20 cellular contexts compared by ENCODE assay signal in the genomic region with DNA sequence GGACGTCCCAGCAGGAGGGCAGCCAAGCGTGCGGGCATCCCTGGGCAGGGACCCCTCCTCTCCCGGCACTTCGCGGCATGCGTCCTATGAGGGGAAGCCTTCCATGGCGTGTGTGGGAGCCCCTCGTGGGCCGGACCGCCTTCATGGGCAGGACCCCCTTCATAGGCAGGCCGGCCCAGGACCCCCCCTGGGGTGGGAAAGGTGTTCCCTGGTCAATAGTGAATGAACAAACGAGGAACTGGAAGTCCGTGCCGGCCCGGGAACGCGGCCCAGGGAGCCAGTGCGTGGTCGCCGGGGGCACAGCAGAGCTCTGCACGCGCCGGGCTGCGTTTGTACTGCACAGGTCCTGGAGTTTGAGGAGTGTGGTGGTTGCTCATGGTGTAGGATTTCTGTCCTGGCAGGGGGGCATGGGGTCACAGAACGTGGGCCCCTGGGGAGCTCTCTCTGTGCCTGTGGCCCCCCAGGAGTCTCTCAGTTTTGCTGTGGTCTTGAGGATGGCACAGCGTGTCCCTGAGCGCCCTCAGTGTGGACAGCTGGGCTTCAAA. TPM values are rescaled to one million over a fixed set of nuclear protein-coding genes. Genes with fewer than 3 reads are reported as not detected.
DNase-seq lines count a peak whose midpoint lies in the region; ATAC-seq, FAIRE-seq and TF ChIP-seq lines count a peak whose summit lies in the region.
"Had no signal": no experiment of that assay in that cellular context is flagged by ENCODE, and none has a peak within 500 bp of the region (broad histone marks: within the 10 kb centered on the region; RNA-seq: fewer than 3 reads in every experiment).

No MANE protein-coding gene starts in this region.

- H3K9me3 ChIP-seq in esophagus squamous epithelium (no peaks in the 10 kb centered on the region), pancreas (no peaks in the 10 kb centered on the region), small intestine (ENCODE audit: control insufficient read depth, low read depth) (no peaks in the 10 kb centered on the region)
- H3K9me3 ChIP-seq: esophagus muscularis mucosa, testis had no signal

- no peaks in the 10 kb centered on the region for H3K9me3 Mint-ChIP-seq in activated naive CD4-positive, alpha-beta T cell treated with anti-CD3 and anti-CD28 coated beads, Interleukin-2, amount 50 U/mL, for 24 hours
- no peaks in the 10 kb centered on the region for H3K9me3 Mint-ChIP-seq in T-cell
- no peaks in the 10 kb centered on the region for H3K9me3 Mint-ChIP-seq in stimulated activated naive B cell treated with anti-CD40 and anti-IgM and Interleukin-4, amounts not matched to agents 10 μg/mL and 1 μg/mL and 100 μg/mL, for 72 hours

- 90% methylated on average over 2 of the region's 28 CpGs; no CpG with 5 or more reads in 1 of the 2 donors for WGBS in esophagus squamous epithelium, 2 donors
- WGBS in pancreas, 2 donors = 84 to 87% methylated on average over 28 of the region's 28 CpGs
- WGBS in small intestine, 3 donors = 85 to 94% (median 91%) methylated on average over 28 of the region's 28 CpGs

- TF ChIP-seq CTCF in esophagus squamous epithelium (IDR thresholded peaks at IDR 0.05) (no peak), pancreas (IDR thresholded peaks at IDR 0.05) (no peak)

- no peak for DNase-seq in activated naive CD4-positive, alpha-beta T cell (lab: John Stamatoyannopoulos, UW)
- DNase-seq in T-cell (no peak), esophagus squamous epithelium (lab: John Stamatoyannopoulos, UW) (no peak), pancreas (no peak), small intestine (no peak)
- no peak for DNase-seq in stimulated activated naive B cell treated with anti-CD40 and anti-IgM and Interleukin-4, amounts not matched to agents 10 μg/mL and 1 μg/mL and 100 μg/mL, for 72 hours
- DNase-seq: activated CD4-positive, alpha-beta T cell treated with anti-CD3 and anti-CD28 coated beads for 4 hours; activated T-cell treated with anti-CD3 and anti-CD28 coated beads, Interleukin-2, amount 50 U/mL, for 1 hour; left cardiac atrium; NCI-H1417 treated with DMSO at 0.1 percent for 48 hours; NCI-H510A treated with DMSO at 0.1 percent for 48 hours; stimulated activated CD4-positive, alpha-beta T cell treated with anti-CD3 and anti-CD28 coated beads, Interleukin-15, amount 100 ng/mL, for 24 hours; T-helper 1 cell; testis had no signal

- H3K27ac ChIP-seq in esophagus squamous epithelium (peak overlapping the region; percentile 52 to 89 (median 85)), pancreas (no peak overlapping the region), small intestine (ENCODE audit: low read depth in 1 of 2, low read length in 1 of 2) (no peak overlapping the region)
- H3K27ac ChIP-seq: hepatocyte, testis had no signal

- no peaks in the 10 kb centered on the region for H3K27me3 ChIP-seq in esophagus squamous epithelium
- no peaks in the 10 kb centered on the region for H3K27me3 ChIP-seq in pancreas
- no peaks in the 10 kb centered on the region for H3K27me3 ChIP-seq in small intestine (ENCODE audit: control insufficient read depth in 2 of 2, insufficient read depth in 2 of 2, low read length in 2 of 2)
- H3K27me3 ChIP-seq: esophagus muscularis mucosa, hepatocyte, testis had no signal

- TF ChIP-seq POLR2A in esophagus squamous epithelium (IDR thresholded peaks at IDR 0.05) = no peak

- CTCF ChIA-PET in T-cell (lab: Charles Lee) = interaction anchor here in 1 of 2 donors (0.6 to 0.8 kb wide), 2 partner anchors 49 to 60 kb away, joined by 3 to 6 read pairs; no protein-coding TSS in a partner anchor

- H3K4me1 ChIP-seq in esophagus squamous epithelium (peaks cover 63 to 98% (median 84%) of the 10 kb centered on the region in 3 donors), pancreas (peaks cover 0 to 5% (median 0%) of the 10 kb centered on the region in 3 donors), small intestine (ENCODE audit: control insufficient read depth in 2 of 2, insufficient read depth in 1 of 2, low read depth in 1 of 2, low read length in 1 of 2) (no peaks in the 10 kb centered on the region)

- H3K4me3 ChIP-seq in esophagus squamous epithelium = no peak overlapping the region
- no peak overlapping the region for H3K4me3 ChIP-seq in pancreas
- no peak overlapping the region for H3K4me3 ChIP-seq in small intestine (ENCODE audit: low read depth in 1 of 2, low read length in 2 of 2)
- H3K4me3 ChIP-seq: hepatocyte, testis had no signal

- ATAC-seq in T-cell (replicated peaks in 1 of 4) (peak in 1 of 4 experiments; percentile 30), pancreas (no peak), GM19467 (IDR thresholded peaks at IDR 0.05; ENCODE audit: unreplicated experiment) (no peak)
- ATAC-seq in stimulated activated naive B cell treated with anti-CD40 and anti-IgM and Interleukin-4, amounts not matched to agents 10 μg/mL and 1 μg/mL and 100 μg/mL, for 72 hours (replicated peaks) = peak; percentile 2 to 3

- no peaks in the 10 kb centered on the region for H3K36me3 Mint-ChIP-seq in activated naive CD4-positive, alpha-beta T cell treated with anti-CD3 and anti-CD28 coated beads, Interleukin-2, amount 50 U/mL, for 24 hours
- H3K36me3 Mint-ChIP-seq in T-cell = no peaks in the 10 kb centered on the region
- no peaks in the 10 kb centered on the region for H3K36me3 Mint-ChIP-seq in stimulated activated naive B cell treated with anti-CD40 and anti-IgM and Interleukin-4, amounts not matched to agents 10 μg/mL and 1 μg/mL and 100 μg/mL, for 72 hours

- FAIRE-seq in pancreas (lab: Jason Lieb, UNC) (no peak), small intestine (lab: Jason Lieb, UNC) (no peak)
- FAIRE-seq: colon had no signal

- no peaks in the 10 kb centered on the region for H3K27me3 Mint-ChIP-seq in activated naive CD4-positive, alpha-beta T cell treated with anti-CD3 and anti-CD28 coated beads, Interleukin-2, amount 50 U/mL, for 24 hours
- H3K27me3 Mint-ChIP-seq in T-cell = no peaks in the 10 kb centered on the region
- peaks cover 15 to 27% of the 10 kb centered on the region in 2 donors for H3K27me3 Mint-ChIP-seq in stimulated activated naive B cell treated with anti-CD40 and anti-IgM and Interleukin-4, amounts not matched to agents 10 μg/mL and 1 μg/mL and 100 μg/mL, for 72 hours
- H3K27me3 Mint-ChIP-seq: progenitor cell of endocrine pancreas had no signal

- H3K36me3 ChIP-seq in esophagus squamous epithelium (peaks cover 0 to 36% (median 0%) of the 10 kb centered on the region in 3 donors), pancreas (no peaks in the 10 kb centered on the region), small intestine (ENCODE audit: control insufficient read depth in 2 of 2, insufficient read depth in 2 of 2, low read length in 2 of 2) (no peaks in the 10 kb centered on the region)
- H3K36me3 ChIP-seq: esophagus muscularis mucosa had no signal

- intact Hi-C loops in esophagus squamous epithelium (cut with DNase I) = no loop called here
- intact Hi-C loops in pancreas (cut with DNase I) = no loop called here

- peak overlapping the region; percentile 23 for H3K4me3 Mint-ChIP-seq in activated naive CD4-positive, alpha-beta T cell treated with anti-CD3 and anti-CD28 coated beads, Interleukin-2, amount 50 U/mL, for 24 hours
- peak overlapping the region in 2 of 3 donors; percentile 46 to 60 for H3K4me3 Mint-ChIP-seq in T-cell
- peak overlapping the region in 1 of 2 donors; percentile 51 for H3K4me3 Mint-ChIP-seq in stimulated activated naive B cell treated with anti-CD40 and anti-IgM and Interleukin-4, amounts not matched to agents 10 μg/mL and 1 μg/mL and 100 μg/mL, for 72 hours

- POLR2A ChIA-PET in T-cell (lab: Charles Lee) = interaction anchor here in 1 of 2 donors (0.6 kb wide), 1 partner anchor 763 kb away, joined by 3 read pairs; no protein-coding TSS in a partner anchor

- H3K27ac Mint-ChIP-seq in activated naive CD4-positive, alpha-beta T cell treated with anti-CD3 and anti-CD28 coated beads, Interleukin-2, amount 50 U/mL, for 24 hours = no peak overlapping the region
- peak overlapping the region in 1 of 2 donors; percentile 63 for H3K27ac Mint-ChIP-seq in T-cell
- H3K27ac Mint-ChIP-seq in stimulated activated naive B cell treated with anti-CD40 and anti-IgM and Interleukin-4, amounts not matched to agents 10 μg/mL and 1 μg/mL and 100 μg/mL, for 72 hours = peak overlapping the region; percentile 39
- H3K27ac Mint-ChIP-seq: progenitor cell of endocrine pancreas had no signal

- H3K4me1 Mint-ChIP-seq in activated naive CD4-positive, alpha-beta T cell treated with anti-CD3 and anti-CD28 coated beads, Interleukin-2, amount 50 U/mL, for 24 hours = peaks cover 6% of the 10 kb centered on the region
- peaks cover 7 to 18% (median 11%) of the 10 kb centered on the region in 3 donors for H3K4me1 Mint-ChIP-seq in T-cell
- peaks cover 12 to 21% of the 10 kb centered on the region in 2 donors for H3K4me1 Mint-ChIP-seq in stimulated activated naive B cell treated with anti-CD40 and anti-IgM and Interleukin-4, amounts not matched to agents 10 μg/mL and 1 μg/mL and 100 μg/mL, for 72 hours

RNA-seq across cellular contexts. Expression of a gene that starts 13.9 kb away (rescaled TPM):
- 10 to 100 TPM in 3 of 5 donors, 1 to 10 TPM in 2; 6.3 to 12.0 (median 10.1) TPM for total RNA-seq in T-cell
- total RNA-seq in esophagus squamous epithelium = 100 to 1,000 TPM in 3 of 4 donors, 10 to 100 TPM in 1; 87.8 to 175 (median 105) TPM
- 10 to 100 TPM in 3 of 6 donors, 1 to 10 TPM in 3; 4.7 to 13.2 (median 8.6) TPM for total RNA-seq in pancreas
- 10 to 100 TPM; 11.6 to 16.4 TPM for polyA plus RNA-seq in pancreas
- polyA plus RNA-seq in small intestine = 10 to 100 TPM in 1 of 3 donors, 1 to 10 TPM in 2; 1.8 to 14.5 (median 3.8) TPM

RNA-seq across cellular contexts. Expression of a gene that starts 57.3 kb away (rescaled TPM):
- total RNA-seq in T-cell (10 to 100 TPM; 25.0 to 48.9 (median 43.2) TPM), esophagus squamous epithelium (10 to 100 TPM; 16.7 to 23.8 (median 22.1) TPM), pancreas (10 to 100 TPM in 4 of 6 donors, 1 to 10 TPM in 2; 9.5 to 15.1 (median 12.4) TPM)
- polyA plus RNA-seq in pancreas (10 to 100 TPM; 22.4 to 30.8 TPM), small intestine (10 to 100 TPM; 29.0 to 35.8 (median 34.6) TPM)

Comparison
In these comparisons a context has a peak if more than half of its experiments do, and no peak if none do; other contexts are left out.
1. ATAC-seq: peak in stimulated activated naive B cell treated with anti-CD40 and anti-IgM and Interleukin-4, amounts not matched to agents 10 μg/mL and 1 μg/mL and 100 μg/mL, for 72 hours (2 of 2); none in pancreas (0 of 4) and GM19467 (single experiment).
2. H3K27ac ChIP-seq: peak in esophagus squamous epithelium (4 of 4); none in pancreas (0 of 4) and small intestine (0 of 2).
3. RNA of a gene that starts 13.9 kb away (total RNA-seq): 87.8 to 175 TPM in esophagus squamous epithelium; 4.7 to 13.2 TPM in pancreas and 6.3 to 12.0 TPM in T-cell; every median in the first group is over 4 times any median in the second.